ENCODE assay signal across 9 cellular contexts in genomic region chr14:90383126-90383730, GRCh38. TPM values are rescaled to one million over a fixed set of nuclear protein-coding genes. Genes with fewer than 3 reads are reported as not detected.
DNase-seq lines count a peak whose midpoint lies in the region; ATAC-seq, FAIRE-seq and TF ChIP-seq lines count a peak whose summit lies in the region.
"Had no signal": no experiment of that assay in that cellular context is flagged by ENCODE, and none has a peak within 500 bp of the region (broad histone marks: within the 10 kb centered on the region; RNA-seq: fewer than 3 reads in every experiment).

No MANE protein-coding gene starts in this region.

- CTCF ChIA-PET in activated CD4-positive, alpha-beta T cell treated with anti-CD3 and anti-CD28 coated beads, Interleukin-2, amount 10 ng/mL, durations not matched to agents 7 days and 5 days (lab: Charles Lee), result interaction anchor here (0.9 to 3.0 kb wide), 3 partner anchors 14 to 19 kb away, joined by 3 to 26 read pairs (median 3); partner anchors contain the start of gene CALM1

- intact Hi-C loops in dorsolateral prefrontal cortex (cut with DNase I), result loop anchor here (1.0 to 5.0 kb wide), 7 partner anchors 13 to 374 kb away; partner anchors contain the start of genes NRDE2 (in 2 of the 2) and CALM1 (in 1 of the 2)

- H3K9ac ChIP-seq in BLaER1 treated with 17β-estradiol and CSF1 and Interleukin-3, amounts not matched to agents 10 nM and 100 nM, result peak overlapping the region; percentile 89 to 99 (median 97)
- H3K9ac ChIP-seq in liver (ENCODE audit: low read depth in 1 of 2, low read length in 2 of 2), result peak overlapping the region; percentile 89 to 99

- H3K4me2 ChIP-seq in BLaER1 treated with 17β-estradiol and CSF1 and Interleukin-3, amounts not matched to agents 10 nM and 100 nM, result peak overlapping the region; percentile 91 to 98 (median 95)

- no peaks in the 10 kb centered on the region for H3K27me3 Mint-ChIP-seq in activated CD4-positive, alpha-beta T cell treated with anti-CD3 and anti-CD28 coated beads, Interleukin-2, amount 10 ng/mL, durations not matched to agents 7 days and 5 days

- peaks cover 3% of the 10 kb centered on the region for H3K36me3 Mint-ChIP-seq in activated CD4-positive, alpha-beta T cell treated with anti-CD3 and anti-CD28 coated beads, Interleukin-2, amount 10 ng/mL, durations not matched to agents 7 days and 5 days (ENCODE audit: low read depth)

- peaks cover 24% of the 10 kb centered on the region for H3K4me1 Mint-ChIP-seq in activated CD4-positive, alpha-beta T cell treated with anti-CD3 and anti-CD28 coated beads, Interleukin-2, amount 10 ng/mL, durations not matched to agents 7 days and 5 days

- FAIRE-seq in GM19239 (lab: Jason Lieb, UNC), result peak; percentile 90

- no peaks in the 10 kb centered on the region for H3K36me3 ChIP-seq in BLaER1 treated with 17β-estradiol and CSF1 and Interleukin-3, amounts not matched to agents 10 nM and 100 nM
- no peaks in the 10 kb centered on the region for H3K36me3 ChIP-seq in liver (ENCODE audit: control insufficient read depth in 4 of 4, insufficient read depth in 3 of 4, low read depth in 1 of 4, low read length in 3 of 4)

- POLR2A ChIA-PET in activated CD4-positive, alpha-beta T cell treated with anti-CD3 and anti-CD28 coated beads, Interleukin-2, amount 10 ng/mL, durations not matched to agents 7 days and 5 days (lab: Charles Lee), result interaction anchor here (0.6 to 1.3 kb wide), 5 partner anchors 13 to 178 kb away, joined by 3 to 11 read pairs (median 3); partner anchors contain the start of gene CALM1

- under 1% methylated on average over 62 of the region's 62 CpGs for WGBS in liver

- H3K4me3 Mint-ChIP-seq in activated CD4-positive, alpha-beta T cell treated with anti-CD3 and anti-CD28 coated beads, Interleukin-2, amount 10 ng/mL, durations not matched to agents 7 days and 5 days, result no peak overlapping the region
- H3K4me3 Mint-ChIP-seq: nephron had no signal

- ATAC-seq in HG03457 (IDR thresholded peaks at IDR 0.05; ENCODE audit: unreplicated experiment), result peak; percentile 88

- H3K9me3 ChIP-seq in BLaER1 treated with 17β-estradiol and CSF1 and Interleukin-3, amounts not matched to agents 10 nM and 100 nM (replicated peaks in 1 of 11), result no peaks in the 10 kb centered on the region
- no peaks in the 10 kb centered on the region for H3K9me3 ChIP-seq in liver (ENCODE audit: control insufficient read depth in 4 of 4, low read length in 3 of 4)

- H3K27ac Mint-ChIP-seq in activated CD4-positive, alpha-beta T cell treated with anti-CD3 and anti-CD28 coated beads, Interleukin-2, amount 10 ng/mL, durations not matched to agents 7 days and 5 days, result no peak overlapping the region
- H3K27ac Mint-ChIP-seq: nephron had no signal

- TF ChIP-seq RAD21 in liver (IDR thresholded peaks at IDR 0.05), result peak in 1 of 2 donors; percentile 19

- peaks cover 32 to 42% (median 38%) of the 10 kb centered on the region in 10 experiments for H3K4me1 ChIP-seq in BLaER1 treated with 17β-estradiol and CSF1 and Interleukin-3, amounts not matched to agents 10 nM and 100 nM
- H3K4me1 ChIP-seq in liver (ENCODE audit: control insufficient read depth in 4 of 4, insufficient read depth in 4 of 4, low read length in 3 of 4), result peaks cover 3 to 22% (median 19%) of the 10 kb centered on the region in 4 donors

- DNase-seq in GM19239 (ENCODE audit: insufficient read length, low spot score), result peak; percentile 76
- DNase-seq in NCI-H526 (lab: John Stamatoyannopoulos, UW), result peak; percentile 96 to 99
- peak; percentile 99 for DNase-seq in activated CD4-positive, alpha-beta T cell treated with anti-CD3 and anti-CD28 coated beads, Interleukin-2, amount 10 ng/mL, durations not matched to agents 7 days and 5 days
- DNase-seq in dorsolateral prefrontal cortex, result peak; percentile 99 to 100 (median 100)
- DNase-seq in stimulated activated CD4-positive, alpha-beta T cell treated with anti-CD3 and anti-CD28 coated beads, Interleukin-4, amount 100 ng/mL, for 24 hours, result peak; percentile 98

- H3K27ac ChIP-seq in BLaER1 treated with 17β-estradiol and CSF1 and Interleukin-3, amounts not matched to agents 10 nM and 100 nM, result peak overlapping the region; percentile 94 to 100 (median 98)
- peak overlapping the region; percentile 98 to 100 (median 100) for H3K27ac ChIP-seq in dorsolateral prefrontal cortex
- peak overlapping the region; percentile 99 to 100 for H3K27ac ChIP-seq in liver (ENCODE audit: low read depth in 1 of 2, low read length in 2 of 2)

- H3K4me3 ChIP-seq in BLaER1 treated with 17β-estradiol and CSF1 and Interleukin-3, amounts not matched to agents 10 nM and 100 nM, result peak overlapping the region; percentile 61 to 79 (median 70)
- H3K4me3 ChIP-seq in dorsolateral prefrontal cortex (peak overlapping the region; percentile 48 to 85 (median 71)), liver (ENCODE audit: low read depth in 1 of 3, low read length in 3 of 3) (peak overlapping the region; percentile 57 to 79 (median 74))

- peak in 53 of 56 donors; percentile 2 to 64 (median 37) for TF ChIP-seq CTCF in dorsolateral prefrontal cortex (IDR thresholded peaks at IDR 0.05 in 54 of 56, conservative IDR thresholded peaks at IDR 0.05 in 2 of 56; ENCODE audit: low read depth in 1 of 56, partially characterized antibody in 56 of 56)
- TF ChIP-seq CTCF in liver (IDR thresholded peaks at IDR 0.05; ENCODE audit: low read depth, low read length, missing input control), result no peak

- H3K9me3 Mint-ChIP-seq in activated CD4-positive, alpha-beta T cell treated with anti-CD3 and anti-CD28 coated beads, Interleukin-2, amount 10 ng/mL, durations not matched to agents 7 days and 5 days, result no peaks in the 10 kb centered on the region
- H3K9me3 Mint-ChIP-seq: nephron had no signal

- no peaks in the 10 kb centered on the region for H3K27me3 ChIP-seq in BLaER1 treated with 17β-estradiol and CSF1 and Interleukin-3, amounts not matched to agents 10 nM and 100 nM
- H3K27me3 ChIP-seq in dorsolateral prefrontal cortex (no peaks in the 10 kb centered on the region), liver (ENCODE audit: control insufficient read depth in 4 of 4, insufficient read depth in 4 of 4, low read length in 3 of 4) (no peaks in the 10 kb centered on the region)

- H4K20me1 ChIP-seq in BLaER1 treated with 17β-estradiol and CSF1 and Interleukin-3, amounts not matched to agents 10 nM and 100 nM, result no peaks in the 10 kb centered on the region

TF ChIP-seq in liver, 16 proteins besides CTCF, POLR2A, EP300 and RAD21 (continues in another document):
- peak in 1 of 2 donors; percentile 33 for TF ChIP-seq JUND (IDR thresholded peaks at IDR 0.05)
- TF ChIP-seq NR2F2 (IDR thresholded peaks at IDR 0.05), result no peak
- peak; percentile 66 for TF ChIP-seq ZBTB33 (IDR thresholded peaks at IDR 0.05)
- peak; percentile 81 for TF ChIP-seq TAF1 (conservative IDR thresholded peaks at IDR 0.05)
- TF ChIP-seq ATF3 (IDR thresholded peaks at IDR 0.05), result peak; percentile 50
- no peak for TF ChIP-seq FOXA2 (IDR thresholded peaks at IDR 0.05)
- TF ChIP-seq HNF4G (IDR thresholded peaks at IDR 0.05), result peak; percentile 26
- TF ChIP-seq YY1 (IDR thresholded peaks at IDR 0.05), result peak; percentile 100

RNA-seq across cellular contexts. Expression of gene CALM1, which starts 13.6 kb away (rescaled TPM):
- total RNA-seq in activated CD4-positive, alpha-beta T cell treated with anti-CD3 and anti-CD28 coated beads, Interleukin-2, amount 10 ng/mL, durations not matched to agents 7 days and 5 days, result 100 to 1,000 TPM; 859 to 914 TPM
- total RNA-seq in dorsolateral prefrontal cortex (1,000 to 10,000 TPM; 1,009 to 2,641 (median 1,957) TPM), liver (100 to 1,000 TPM; 146 to 156 TPM)
- polyA plus RNA-seq in liver, result 100 to 1,000 TPM; 176 to 517 TPM

RNA-seq across cellular contexts. Expression of gene NRDE2, which starts 51.5 kb away (rescaled TPM):
- total RNA-seq in activated CD4-positive, alpha-beta T cell treated with anti-CD3 and anti-CD28 coated beads, Interleukin-2, amount 10 ng/mL, durations not matched to agents 7 days and 5 days, result 10 to 100 TPM; 21.2 to 23.2 TPM
- total RNA-seq in dorsolateral prefrontal cortex (10 to 100 TPM; 16.4 to 42.6 (median 27.7) TPM), liver (10 to 100 TPM; 10.1 to 17.4 TPM)
- polyA plus RNA-seq in liver, result 10 to 100 TPM in 1 of 2 donors, 1 to 10 TPM in 1; 5.6 to 20.0 TPM

Comparison
In these comparisons a context has a peak if more than half of its experiments do, and no peak if none do; other contexts are left out.
1. Peak in every context shown above with its lines: DNase-seq, ATAC-seq, H3K4me3 ChIP-seq and H3K27ac ChIP-seq.
2. RNA of gene CALM1, which starts 13.6 kb away (total RNA-seq): 1,009 to 2,641 TPM in dorsolateral prefrontal cortex and 859 to 914 TPM in activated CD4-positive, alpha-beta T cell treated with anti-CD3 and anti-CD28 coated beads, Interleukin-2, amount 10 ng/mL, durations not matched to agents 7 days and 5 days; 146 to 156 TPM in liver; every median in the first group is over 4 times any median in the second.